1 cellular context compared by ENCODE assay signal in genomic region chr22:27372969-27373670, GRCh38.
TF ChIP-seq lines count a peak whose summit lies in the region.

No MANE protein-coding gene starts in this region.

TF ChIP-seq in WTC11, 78 proteins besides CTCF, POLR2A, EP300 and RAD21 (continued from another document):
- TF ChIP-seq FOXP4 (CRISPR knock-in tag; IDR thresholded peaks at IDR 0.05) (peak; percentile 68), ATF2 (CRISPR knock-in tag; IDR thresholded peaks at IDR 0.05; ENCODE audit: borderline replicate concordance, low read depth) (no peak), ZNF281 (CRISPR knock-in tag; IDR thresholded peaks at IDR 0.05) (peak; percentile 91), ZNF423 (CRISPR knock-in tag; IDR thresholded peaks at IDR 0.05) (peak; percentile 26; the same call in 1 of the 2 replicates), PREB (CRISPR knock-in tag; IDR thresholded peaks at IDR 0.05; ENCODE audit: borderline replicate concordance) (no peak), ATF6 (CRISPR knock-in tag; IDR thresholded peaks at IDR 0.05) (no peak), MXD4 (CRISPR knock-in tag; IDR thresholded peaks at IDR 0.05; ENCODE audit: borderline replicate concordance) (no peak), FOXP1 (CRISPR knock-in tag; IDR thresholded peaks at IDR 0.05; ENCODE audit: borderline replicate concordance) (peak; percentile 71; the same call in 1 of the 2 replicates), SOX15 (CRISPR knock-in tag; IDR thresholded peaks at IDR 0.05) (no peak), ELF4 (CRISPR knock-in tag; IDR thresholded peaks at IDR 0.05; ENCODE audit: low read depth) (no peak)
TF ChIP-seq in WTC11: peak in this region for 8.
